ENCODE assay signal across 11 cellular contexts in the genomic region with DNA sequence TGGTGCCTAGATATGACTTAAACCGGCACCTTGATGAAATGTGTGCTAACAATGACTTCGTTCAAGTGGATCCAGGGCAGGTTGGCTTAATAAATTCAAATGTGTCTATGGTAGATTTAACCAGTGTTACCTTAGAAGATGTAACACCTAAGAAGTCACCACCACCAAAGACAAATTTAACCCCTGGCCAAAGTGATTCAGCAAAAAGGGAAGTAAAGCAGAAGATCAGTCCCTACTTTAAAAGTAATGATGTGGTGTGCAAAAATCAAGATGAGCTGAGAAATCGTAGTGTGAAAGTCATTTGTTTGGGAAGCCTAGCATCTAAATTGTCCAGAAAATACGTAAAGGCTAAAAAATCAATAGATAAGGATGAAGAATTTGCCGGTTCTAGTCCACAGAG. TPM values are rescaled to one million over a fixed set of nuclear protein-coding genes. Genes with fewer than 3 reads are reported as not detected.
DNase-seq lines count a peak whose midpoint lies in the region; ATAC-seq and TF ChIP-seq lines count a peak whose summit lies in the region.
"Had no signal": no experiment of that assay in that cellular context is flagged by ENCODE, and none has a peak within 500 bp of the region (broad histone marks: within the 10 kb centered on the region; RNA-seq: fewer than 3 reads in every experiment).

No MANE protein-coding gene starts in this region.

- H3K9me2 ChIP-seq in SU-DHL-6 (replicated peaks; ENCODE audit: insufficient read depth, low read length) (no peaks in the 10 kb centered on the region), hepatocyte (replicated peaks; ENCODE audit: insufficient read depth) (no peaks in the 10 kb centered on the region)

- ATAC-seq in stimulated activated naive B cell treated with anti-CD40 and anti-IgM and Interleukin-4, amounts not matched to agents 10 μg/mL and 1 μg/mL and 100 μg/mL, for 72 hours (replicated peaks): no peak
- ATAC-seq in HG03432 (IDR thresholded peaks at IDR 0.05; ENCODE audit: unreplicated experiment): no peak

- peak overlapping the region; percentile 85 for H3K4me3 Mint-ChIP-seq in activated naive CD4-positive, alpha-beta T cell treated with anti-CD3 and anti-CD28 coated beads, Interleukin-2, amount 10 ng/mL, durations not matched to agents 7 days and 5 days
- peak overlapping the region; percentile 29 to 100 for H3K4me3 Mint-ChIP-seq in stimulated activated naive B cell treated with anti-CD40 and anti-IgM and Interleukin-4, amounts not matched to agents 10 μg/mL and 1 μg/mL and 100 μg/mL, for 72 hours

- H3F3A ChIP-seq in SU-DHL-6 (ENCODE audit: insufficient read depth): 0 out of 2 replicates have a peak, but pooled peaks cover 4% of the 10 kb centered on the region

- H4K20me1 ChIP-seq in SU-DHL-6 (ENCODE audit: low read depth, low read length) (no peaks in the 10 kb centered on the region), hepatocyte (ENCODE audit: insufficient read depth, poor library complexity, severe bottlenecking) (no peaks in the 10 kb centered on the region)

- H3K9me3 Mint-ChIP-seq in activated naive CD4-positive, alpha-beta T cell treated with anti-CD3 and anti-CD28 coated beads, Interleukin-2, amount 10 ng/mL, durations not matched to agents 7 days and 5 days: no peaks in the 10 kb centered on the region
- no peaks in the 10 kb centered on the region for H3K9me3 Mint-ChIP-seq in stimulated activated naive B cell treated with anti-CD40 and anti-IgM and Interleukin-4, amounts not matched to agents 10 μg/mL and 1 μg/mL and 100 μg/mL, for 72 hours

- DNase-seq in activated naive CD4-positive, alpha-beta T cell treated with anti-CD3 and anti-CD28 coated beads, Interleukin-2, amount 10 ng/mL, durations not matched to agents 7 days and 5 days: no peak
- DNase-seq in activated naive CD4-positive, alpha-beta T cell (lab: John Stamatoyannopoulos, UW): no peak
- DNase-seq in hepatocyte (ENCODE audit: low spot score) (no peak), NCI-H2081 treated with DMSO at 0.1 percent for 48 hours (lab: John Stamatoyannopoulos, UW) (no peak), amygdala (lab: John Stamatoyannopoulos, UW) (no peak)
- DNase-seq in stimulated activated naive B cell treated with anti-CD40 and anti-IgM and Interleukin-4, amounts not matched to agents 10 μg/mL and 1 μg/mL and 100 μg/mL, for 72 hours: no peak
- DNase-seq: activated CD8-positive, alpha-beta memory T cell treated with anti-CD3 and anti-CD28 coated beads, Interleukin-2, amount 50 U/mL, for 4 hours; islet precursor cell; NCI-H2081 had no signal

- TF ChIP-seq CTCF in SU-DHL-6 (IDR thresholded peaks at IDR 0.05; ENCODE audit: insufficient read depth, low read length, poor library complexity, severe bottlenecking): no peak
- no peak for TF ChIP-seq CTCF in hepatocyte (IDR thresholded peaks at IDR 0.05; ENCODE audit: poor library complexity)

- H3K27ac Mint-ChIP-seq in activated naive CD4-positive, alpha-beta T cell treated with anti-CD3 and anti-CD28 coated beads, Interleukin-2, amount 10 ng/mL, durations not matched to agents 7 days and 5 days: no peak overlapping the region
- peak overlapping the region; percentile 51 for H3K27ac Mint-ChIP-seq in stimulated activated naive B cell treated with anti-CD40 and anti-IgM and Interleukin-4, amounts not matched to agents 10 μg/mL and 1 μg/mL and 100 μg/mL, for 72 hours

- H3K4me3 ChIP-seq in SU-DHL-6 (ENCODE audit: insufficient read depth, low read length, poor library complexity, severe bottlenecking) (no peak overlapping the region), hepatocyte (peak overlapping the region; percentile 54)

- H3K4me1 ChIP-seq in hepatocyte (ENCODE audit: insufficient read depth): no peaks in the 10 kb centered on the region

- H2AFZ ChIP-seq in SU-DHL-6 (ENCODE audit: low read depth, low read length, severe bottlenecking): no peak overlapping the region
- H2AFZ ChIP-seq in hepatocyte: no peak overlapping the region

- H3K4me1 Mint-ChIP-seq in activated naive CD4-positive, alpha-beta T cell treated with anti-CD3 and anti-CD28 coated beads, Interleukin-2, amount 10 ng/mL, durations not matched to agents 7 days and 5 days: peaks cover 39% of the 10 kb centered on the region
- H3K4me1 Mint-ChIP-seq in stimulated activated naive B cell treated with anti-CD40 and anti-IgM and Interleukin-4, amounts not matched to agents 10 μg/mL and 1 μg/mL and 100 μg/mL, for 72 hours: peaks cover 21 to 32% of the 10 kb centered on the region in 2 donors

- H3K36me3 ChIP-seq in SU-DHL-6 (ENCODE audit: low read length) (no peaks in the 10 kb centered on the region), hepatocyte (replicated peaks; ENCODE audit: insufficient read depth, low read depth) (no peaks in the 10 kb centered on the region)

- H3K27me3 ChIP-seq in SU-DHL-6 (ENCODE audit: low read length) (no peaks in the 10 kb centered on the region), hepatocyte (no peaks in the 10 kb centered on the region)

- peaks cover 28% of the 10 kb centered on the region for H3K27me3 Mint-ChIP-seq in activated naive CD4-positive, alpha-beta T cell treated with anti-CD3 and anti-CD28 coated beads, Interleukin-2, amount 10 ng/mL, durations not matched to agents 7 days and 5 days
- H3K27me3 Mint-ChIP-seq in stimulated activated naive B cell treated with anti-CD40 and anti-IgM and Interleukin-4, amounts not matched to agents 10 μg/mL and 1 μg/mL and 100 μg/mL, for 72 hours: no peaks in the 10 kb centered on the region

- WGBS in hepatocyte (ENCODE audit: low lambda C conversion rate, missing lambda C conversion rate): 93% methylated on average over 5 of the region's 5 CpGs

- CTCF ChIA-PET in activated naive CD4-positive, alpha-beta T cell treated with anti-CD3 and anti-CD28 coated beads, Interleukin-2, amount 10 ng/mL, durations not matched to agents 7 days and 5 days (lab: Charles Lee): no interaction called here

- H3K9me3 ChIP-seq in SU-DHL-6 (ENCODE audit: insufficient read depth, low read length) (no peaks in the 10 kb centered on the region), hepatocyte (ENCODE audit: low read depth) (no peaks in the 10 kb centered on the region)

- H3K9ac ChIP-seq in SU-DHL-6 (ENCODE audit: low read length): no peak overlapping the region

- H3K36me3 Mint-ChIP-seq in activated naive CD4-positive, alpha-beta T cell treated with anti-CD3 and anti-CD28 coated beads, Interleukin-2, amount 10 ng/mL, durations not matched to agents 7 days and 5 days: peaks cover 17% of the 10 kb centered on the region
- peaks cover 28 to 38% of the 10 kb centered on the region in 2 donors for H3K36me3 Mint-ChIP-seq in stimulated activated naive B cell treated with anti-CD40 and anti-IgM and Interleukin-4, amounts not matched to agents 10 μg/mL and 1 μg/mL and 100 μg/mL, for 72 hours

- H3K79me2 ChIP-seq in SU-DHL-6 (ENCODE audit: insufficient read depth, low read length) (no peaks in the 10 kb centered on the region), hepatocyte (peaks cover 6% of the 10 kb centered on the region)

- H3K4me2 ChIP-seq in SU-DHL-6 (ENCODE audit: low read depth, low read length, poor library complexity, severe bottlenecking) (peak overlapping the region; percentile 83), hepatocyte (peak overlapping the region; percentile 78)

- H3K27ac ChIP-seq in SU-DHL-6 (ENCODE audit: low read depth, low read length): no peak overlapping the region
- no peak overlapping the region for H3K27ac ChIP-seq in hepatocyte

RNA-seq across cellular contexts. Expression of a gene that starts 1.1 kb away (rescaled TPM):
- total RNA-seq in hepatocyte: 18.5 and 19.2 TPM in 2 replicates
- 8.3 and 10.4 TPM in 2 replicates for polyA plus RNA-seq in hepatocyte
